In genomic region chr17:7716901-7717755, GRCh38 we compare ENCODE assay signal across 8 cellular contexts. TPM values are rescaled to one million over a fixed set of nuclear protein-coding genes. Genes with fewer than 3 reads are reported as not detected.
DNase-seq lines count a peak whose midpoint lies in the region; ATAC-seq and TF ChIP-seq lines count a peak whose summit lies in the region.

DNAH2 (plus strand) TSS chr17:7717744; CDS start chr17:7719735, 1,991 bp downstream.

- 0 out of 2 replicates have a peak, but pooled peaks cover 4% of the 10 kb centered on the region for H3K9me1 ChIP-seq in IMR-90 (ENCODE audit: insufficient read depth, low read length)

- H3K4me3 ChIP-seq in IMR-90 (ENCODE audit: insufficient read depth, low read depth, low read length) (peak within 1 kb of the TSS; percentile 73), PC-3 (ENCODE audit: low read length) (peak within 1 kb of the TSS; percentile 84), ascending aorta (peak within 1 kb of the TSS; percentile 69 to 73), left ventricle myocardium inferior (peak within 1 kb of the TSS; percentile 78), trophoblast cell (ENCODE audit: low read depth, low read length) (peak within 1 kb of the TSS; percentile 69)

- H3K36me3 ChIP-seq in IMR-90 (ENCODE audit: control insufficient read depth, insufficient read depth, low read length) (no peaks in the 10 kb centered on the region), PC-3 (ENCODE audit: low read depth, low read length) (no peaks in the 10 kb centered on the region), ascending aorta (no peaks in the 10 kb centered on the region), left ventricle myocardium inferior (no peaks in the 10 kb centered on the region), trophoblast cell (ENCODE audit: control insufficient read depth in 1 of 2, insufficient read depth in 2 of 2, low read length in 2 of 2) (no peaks in the 10 kb centered on the region)

- peak within 1 kb of the TSS; percentile 48; the same call in 1 of the 2 replicates for H4K91ac ChIP-seq in IMR-90 (ENCODE audit: insufficient read depth, low read depth, low read length)
- peak within 1 kb of the TSS; percentile 82 for H4K91ac ChIP-seq in trophoblast cell (ENCODE audit: low read depth, low read length)

- WGBS in IMR-90 (ENCODE audit: extremely low coverage in 2 of 2, insufficient read length in 1 of 2), 2 experiments: 0% methylated on average over 16 of the region's 64 CpGs; no CpG with 5 or more reads in 1 of the 2 experiments
- no CpG with 5 or more reads among the region's 64 CpGs for WGBS in trophoblast cell (ENCODE audit: extremely low coverage, insufficient coverage, insufficient read length)

- peak within 1 kb of the TSS; percentile 83 for H3K9ac ChIP-seq in IMR-90 (ENCODE audit: low read depth, low read length)
- H3K9ac ChIP-seq in PC-3 (ENCODE audit: low read length): peak within 1 kb of the TSS; percentile 74
- no peak within 1 kb of the TSS for H3K9ac ChIP-seq in trophoblast cell (ENCODE audit: low read length)

- no peak for TF ChIP-seq POLR2A in IMR-90 (IDR thresholded peaks at IDR 0.05; ENCODE audit: low read depth, low read length)

- H2AK9ac ChIP-seq in IMR-90 (replicated peaks; ENCODE audit: low read depth, low read length, poor library complexity): peak within 1 kb of the TSS; percentile 39

- TF ChIP-seq RAD21 in IMR-90 (IDR thresholded peaks at IDR 0.05; ENCODE audit: low read length): peak; percentile 58

- peak within 1 kb of the TSS; percentile 77 for H4K12ac ChIP-seq in trophoblast cell (ENCODE audit: low read depth, low read length)

- H2BK5ac ChIP-seq in IMR-90 (ENCODE audit: low read depth, low read length, poor library complexity, severe bottlenecking) (no peak within 1 kb of the TSS), trophoblast cell (ENCODE audit: low read depth, low read length, poor library complexity) (peak within 1 kb of the TSS; percentile 43)

- H3K4me2 ChIP-seq in IMR-90 (ENCODE audit: low read depth, low read length) (peak within 1 kb of the TSS; percentile 88), PC-3 (ENCODE audit: low read length) (peak within 1 kb of the TSS; percentile 91), trophoblast cell (ENCODE audit: low read length) (peak within 1 kb of the TSS; percentile 75)

- intact Hi-C loops in IMR-90 (cut with micrococcal nuclease): loop anchor here (1.0 kb wide), 1 partner anchor 83 kb away; no protein-coding TSS in a partner anchor
- intact Hi-C loops in PC-3 (cut with micrococcal nuclease): no loop called here
- intact Hi-C loops in ascending aorta (cut with DNase I): loop anchor here (1.0 kb wide), 1 partner anchor 29 kb away; the partner anchor contains the start of gene WRAP53
- intact Hi-C loops in left ventricle myocardium inferior (cut with micrococcal nuclease): no loop called here

- peak within 1 kb of the TSS; percentile 40 for H2BK12ac ChIP-seq in trophoblast cell (ENCODE audit: low read length)

- dilution Hi-C loops in IMR-90 (cut with HindIII; ENCODE audit: low sequenced_read_pairs, unreplicated experiment): no loop called here

- H2BK15ac ChIP-seq in IMR-90 (ENCODE audit: low read depth, low read length): peak within 1 kb of the TSS; percentile 67; the same call in 1 of the 3 replicates

- H3K4ac ChIP-seq in IMR-90 (ENCODE audit: low read depth, low read length) (peak within 1 kb of the TSS; percentile 27), trophoblast cell (ENCODE audit: low read depth, low read length) (peak within 1 kb of the TSS; percentile 65)

- peaks cover 5% of the 10 kb centered on the region; the same call in 1 of the 2 replicates for H3K4me1 ChIP-seq in IMR-90 (ENCODE audit: control insufficient read depth, insufficient read depth, low read length)
- H3K4me1 ChIP-seq in PC-3 (ENCODE audit: insufficient read depth, low read length): peaks cover 7% of the 10 kb centered on the region
- H3K4me1 ChIP-seq in ascending aorta: peaks cover 0 to 18% of the 10 kb centered on the region in 2 donors
- H3K4me1 ChIP-seq in left ventricle myocardium inferior: peaks cover 19% of the 10 kb centered on the region
- peaks cover 2 to 6% of the 10 kb centered on the region in 2 experiments for H3K4me1 ChIP-seq in trophoblast cell (ENCODE audit: control insufficient read depth in 1 of 2, insufficient read depth in 2 of 2, low read length in 2 of 2)

- H3K79me2 ChIP-seq in PC-3 (ENCODE audit: low read length): no peaks in the 10 kb centered on the region
- H3K79me2 ChIP-seq in trophoblast cell (ENCODE audit: control insufficient read depth, insufficient read depth, low read length, poor library complexity): peaks cover 2% of the 10 kb centered on the region

- in situ Hi-C loops in IMR-90 (cut with MboI; ENCODE audit: low sequenced_read_pairs): no loop called here

- H3K56ac ChIP-seq in IMR-90 (ENCODE audit: extremely low read depth, insufficient read depth, low read length): no peak within 1 kb of the TSS

- no peaks in the 10 kb centered on the region for H3K9me3 ChIP-seq in IMR-90 (ENCODE audit: control insufficient read depth, insufficient read depth, low read length)
- H3K9me3 ChIP-seq in PC-3 (ENCODE audit: low read length): no peaks in the 10 kb centered on the region
- no peaks in the 10 kb centered on the region for H3K9me3 ChIP-seq in ascending aorta
- no peaks in the 10 kb centered on the region for H3K9me3 ChIP-seq in left ventricle myocardium inferior (replicated peaks)
- H3K9me3 ChIP-seq in trophoblast cell (ENCODE audit: insufficient read depth, low read depth, low read length): no peaks in the 10 kb centered on the region

- H2AK5ac ChIP-seq in IMR-90 (ENCODE audit: low read depth, low read length) (no peak within 1 kb of the TSS), trophoblast cell (ENCODE audit: low read length) (no peak within 1 kb of the TSS)

- POLR2A ChIA-PET in IMR-90 (lab: Charles Lee; ENCODE audit: unreplicated experiment) (no interaction called here), PC-3 (lab: Charles Lee; ENCODE audit: unreplicated experiment) (no interaction called here)

- H4K20me1 ChIP-seq in IMR-90 (ENCODE audit: insufficient read depth, low read length): no peaks in the 10 kb centered on the region; the same call in 1 of the 2 replicates
- H4K20me1 ChIP-seq in PC-3 (ENCODE audit: low read length): no peaks in the 10 kb centered on the region

- H2BK120ac ChIP-seq in IMR-90 (ENCODE audit: low read depth, low read length): peak within 1 kb of the TSS; percentile 42; the same call in 1 of the 2 replicates
- peak within 1 kb of the TSS; percentile 74 for H2BK120ac ChIP-seq in trophoblast cell (ENCODE audit: insufficient read depth, low read length, poor library complexity)

- DNase-seq in DMS153 (lab: John Stamatoyannopoulos, UW) (peak; percentile 73), IMR-90 (peak; percentile 90), PC-3 (peak; percentile 65), ascending aorta (ENCODE audit: low spot score in 2 of 2) (peak; percentile 28 to 86), left ventricle myocardium inferior (peak; percentile 69), trophoblast cell (peak; percentile 35 to 70)

- peak; percentile 57 for TF ChIP-seq CTCF in IMR-90 (conservative IDR thresholded peaks at IDR 0.05; ENCODE audit: low read depth, low read length)
- peak; percentile 53 for TF ChIP-seq CTCF in PC-3 (conservative IDR thresholded peaks at IDR 0.05; ENCODE audit: low read depth, low read length)
- TF ChIP-seq CTCF in ascending aorta (IDR thresholded peaks at IDR 0.05): peak in 2 of 3 experiments; percentile 7 to 52
- peak; percentile 56 for TF ChIP-seq CTCF in left ventricle myocardium inferior (IDR thresholded peaks at IDR 0.05; ENCODE audit: borderline replicate concordance)

- CTCF ChIA-PET in IMR-90 (lab: Yijun Ruan, JAX): interaction anchor here (0.6 to 1.4 kb wide), 3 partner anchors 16 to 29 kb away, joined by 3 to 5 read pairs (median 4); partner anchors contain the start of genes TP53 and WRAP53
- CTCF ChIA-PET in PC-3 (lab: Charles Lee): interaction anchor here (0.7 kb wide), 1 partner anchor 14 kb away, joined by 19 read pairs; no protein-coding TSS in a partner anchor

- H3K27ac ChIP-seq in IMR-90 (ENCODE audit: insufficient read depth, low read length) (peak within 1 kb of the TSS; percentile 65; the same call in 1 of the 2 replicates), PC-3 (ENCODE audit: low read length) (no peak within 1 kb of the TSS), ascending aorta (no peak within 1 kb of the TSS), left ventricle myocardium inferior (replicated peaks) (peak within 1 kb of the TSS; percentile 48), trophoblast cell (ENCODE audit: low read depth, low read length) (peak within 1 kb of the TSS; percentile 34)

- H3K18ac ChIP-seq in IMR-90 (ENCODE audit: low read depth, low read length) (no peak within 1 kb of the TSS), trophoblast cell (ENCODE audit: low read length) (peak within 1 kb of the TSS; percentile 89)

- H3K9me2 ChIP-seq in PC-3 (replicated peaks; ENCODE audit: low read length): no peaks in the 10 kb centered on the region

- BruUV-seq in IMR-90 (replicated peaks; lab: Mats Ljungman, UMichigan) (no TSS peak), PC-3 (replicated peaks; lab: Mats Ljungman, UMichigan) (no TSS peak)

- no peak within 1 kb of the TSS for H2BK20ac ChIP-seq in IMR-90 (ENCODE audit: low read depth, low read length)

- peaks cover 69% of the 10 kb centered on the region for H3K27me3 ChIP-seq in IMR-90 (ENCODE audit: control insufficient read depth, insufficient read depth, low read length)
- H3K27me3 ChIP-seq in PC-3 (ENCODE audit: low read length): no peaks in the 10 kb centered on the region
- no peaks in the 10 kb centered on the region for H3K27me3 ChIP-seq in ascending aorta
- peaks cover 70% of the 10 kb centered on the region for H3K27me3 ChIP-seq in left ventricle myocardium inferior (ENCODE audit: low read depth)
- peaks cover 3% of the 10 kb centered on the region for H3K27me3 ChIP-seq in trophoblast cell (ENCODE audit: insufficient read depth, low read length)

- H4K5ac ChIP-seq in IMR-90 (ENCODE audit: low read depth, low read length): peak within 1 kb of the TSS; percentile 52

- no peaks in the 10 kb centered on the region for H3K79me1 ChIP-seq in IMR-90 (ENCODE audit: low read depth in 1 of 2, low read length in 2 of 2)
- peaks cover 8% of the 10 kb centered on the region for H3K79me1 ChIP-seq in trophoblast cell (ENCODE audit: low read length)

- ATAC-seq in IMR-90 (ENCODE audit: low read depth) (peak; percentile 92), PC-3 (peak; percentile 86), GM18870 (IDR thresholded peaks at IDR 0.05; ENCODE audit: unreplicated experiment) (no peak), GM21529 (IDR thresholded peaks at IDR 0.05; ENCODE audit: unreplicated experiment) (no peak)

- peak within 1 kb of the TSS; percentile 39; the same call in 1 of the 2 replicates for H3K14ac ChIP-seq in IMR-90 (replicated peaks; ENCODE audit: low read depth, low read length)
- peak within 1 kb of the TSS; percentile 95 for H3K14ac ChIP-seq in trophoblast cell (ENCODE audit: low read length)

- peak within 1 kb of the TSS; percentile 80 to 91; a peak in 3 of 4 replicates for H4K8ac ChIP-seq in IMR-90 (ENCODE audit: low read depth in 2 of 2, low read length in 2 of 2)
- peak within 1 kb of the TSS; percentile 97 for H4K8ac ChIP-seq in trophoblast cell (ENCODE audit: low read depth, low read length)

- H2AFZ ChIP-seq in IMR-90 (replicated peaks; ENCODE audit: low read length, poor library complexity) (peak within 1 kb of the TSS; percentile 98), PC-3 (ENCODE audit: low read length) (peak within 1 kb of the TSS; percentile 99), trophoblast cell (ENCODE audit: insufficient read depth, low read length, poor library complexity) (peak within 1 kb of the TSS; percentile 98)

- H3F3A ChIP-seq in PC-3 (ENCODE audit: low read length, unreplicated experiment): no peaks in the 10 kb centered on the region

- no peak within 1 kb of the TSS for H3K23ac ChIP-seq in IMR-90 (ENCODE audit: low read depth, low read length)
- H3K23ac ChIP-seq in trophoblast cell (ENCODE audit: low read length): no peak within 1 kb of the TSS

RNA-seq across cellular contexts. Expression of gene DNAH2, which starts in this region (rescaled TPM):
- under 0.01 TPM in 2 replicates for total RNA-seq in IMR-90 (2012; rRNA removed)
- polyA plus RNA-seq in IMR-90 (2012; rRNA removed): 0.01 and 0.02 TPM in 2 replicates
- 0.01 and 0.09 TPM in 2 replicates for polyA plus RNA-seq in IMR-90 (2012; cell fraction: cytosol; rRNA removed)
- 0.14 and 0.16 TPM in 2 replicates for polyA plus RNA-seq in IMR-90 (2012; cell fraction: nucleus; rRNA removed; ENCODE audit: low replicate concordance)
- 0.62 and 0.92 TPM in 2 replicates for total RNA-seq in PC-3 (2014; rRNA removed)
- 0.43 TPM for total RNA-seq in ascending aorta
- 0.33 TPM for total RNA-seq in left ventricle myocardium inferior
- polyA plus RNA-seq in trophoblast cell (2013): 0.03 and 0.05 TPM in 2 replicates

Comparison
In these comparisons a context has a peak if more than half of its experiments do, and no peak if none do; other contexts are left out.
1. Peak in DNase-seq, ATAC-seq, H3K4me3 ChIP-seq, H3K27ac ChIP-seq, H3K9ac ChIP-seq and H3K4me2 ChIP-seq in IMR-90; RNA of the gene not detected or under 1 TPM.
2. Peak in DNase-seq, ATAC-seq, H3K4me3 ChIP-seq, H3K9ac ChIP-seq and H3K4me2 ChIP-seq in PC-3; RNA of the gene not detected or under 1 TPM.
3. Peak in DNase-seq and H3K4me3 ChIP-seq in ascending aorta; RNA of the gene not detected or under 1 TPM.
4. Peak in DNase-seq, H3K4me3 ChIP-seq and H3K27ac ChIP-seq in left ventricle myocardium inferior; RNA of the gene not detected or under 1 TPM.
5. intact Hi-C loops: an anchor here in IMR-90 (1.0 kb wide) and ascending aorta (1.0 kb wide); none called in PC-3 and left ventricle myocardium inferior.